In genomic region chr14:31122098-31122611, GRCh38 we compare ENCODE assay signal across 17 cellular contexts.
DNase-seq lines count a peak whose midpoint lies in the region; ATAC-seq and TF ChIP-seq lines count a peak whose summit lies in the region.
"Had no signal": no experiment of that assay in that cellular context is flagged by ENCODE, and none has a peak within 500 bp of the region (broad histone marks: within the 10 kb centered on the region; RNA-seq: fewer than 3 reads in every experiment).

No MANE protein-coding gene starts in this region.

- H3K9me3 ChIP-seq in HCT116 (ENCODE audit: control insufficient read depth in 1 of 2, insufficient read depth in 1 of 2, low read depth in 1 of 2, low read length in 2 of 2) (no peaks in the 10 kb centered on the region), fibroblast of lung (ENCODE audit: control insufficient read depth, insufficient read depth, low read depth, low read length) (no peaks in the 10 kb centered on the region), prostate gland (no peaks in the 10 kb centered on the region)
- H3K9me3 ChIP-seq: esophagus squamous epithelium had no signal

- intact Hi-C loops in HCT116 (cut with micrococcal nuclease) (no loop called here), prostate gland (cut with DNase I) (no loop called here)

- TF ChIP-seq CTCF in HCT116 (IDR thresholded peaks at IDR 0.05 in 2 of 3, conservative IDR thresholded peaks at IDR 0.05 in 1 of 3; ENCODE audit: borderline replicate concordance in 1 of 3, insufficient read depth in 1 of 3, low read depth in 2 of 3, low read length in 2 of 3) (no peak), fibroblast of lung (conservative IDR thresholded peaks at IDR 0.05 in 1 of 2, IDR thresholded peaks at IDR 0.05 in 1 of 2; ENCODE audit: low read depth in 1 of 2, low read length in 2 of 2) (no peak), prostate gland (IDR thresholded peaks at IDR 0.05) (no peak)

- TF ChIP-seq RAD21 in HCT116 (IDR thresholded peaks at IDR 0.05; ENCODE audit: low read depth) = no peak

- H3K36me3 ChIP-seq in HCT116 (ENCODE audit: control insufficient read depth in 1 of 2, insufficient read depth in 2 of 2, low read length in 2 of 2) = peaks cover 42 to 48% of the 10 kb centered on the region in 2 experiments
- peaks cover 17% of the 10 kb centered on the region for H3K36me3 ChIP-seq in fibroblast of lung (ENCODE audit: control insufficient read depth, insufficient read depth, low read length)
- H3K36me3 ChIP-seq in prostate gland = peaks cover 3 to 5% of the 10 kb centered on the region in 2 donors

- TSS peak; percentile 33 for BruUV-seq in HCT116 (replicated peaks; lab: Mats Ljungman, UMichigan)

- no peak for ATAC-seq in HCT116
- no peak for ATAC-seq in HG03460 (IDR thresholded peaks at IDR 0.05; ENCODE audit: unreplicated experiment)
- ATAC-seq: naive thymus-derived CD8-positive, alpha-beta T cell; Right ventricle myocardium inferior had no signal

- POLR2A ChIA-PET in HCT116 (lab: Charles Lee) = no interaction called here

- H4K20me1 ChIP-seq in HCT116 (ENCODE audit: insufficient read depth) (no peaks in the 10 kb centered on the region), fibroblast of lung (ENCODE audit: control insufficient read depth, extremely low read depth, insufficient read depth, low read length) (no peaks in the 10 kb centered on the region)

- no peak overlapping the region for H3K9ac ChIP-seq in HCT116 (ENCODE audit: low read length)
- no peak overlapping the region for H3K9ac ChIP-seq in fibroblast of lung (ENCODE audit: insufficient read depth, low read length)

- H3K4me2 ChIP-seq in HCT116 (ENCODE audit: low read length) = no peak overlapping the region
- no peak overlapping the region for H3K4me2 ChIP-seq in fibroblast of lung (ENCODE audit: extremely low read depth, insufficient read depth, low read length)

- no peak overlapping the region for H3K27ac ChIP-seq in HCT116 (ENCODE audit: low read depth, low read length)
- no peak overlapping the region for H3K27ac ChIP-seq in fibroblast of lung (ENCODE audit: insufficient read depth, low read length)
- H3K27ac ChIP-seq in prostate gland = no peak overlapping the region
- H3K27ac ChIP-seq: esophagus squamous epithelium had no signal

- no peak for TF ChIP-seq POLR2A in HCT116 (IDR thresholded peaks at IDR 0.05; ENCODE audit: borderline replicate concordance, extremely low read depth, insufficient read depth, insufficient read length)
- no peak for TF ChIP-seq POLR2A in prostate gland (IDR thresholded peaks at IDR 0.05)

- H3K4me3 ChIP-seq in HCT116 (replicated peaks in 1 of 2; ENCODE audit: low read depth in 1 of 2, low read length in 2 of 2) (no peak overlapping the region), fibroblast of lung (replicated peaks in 1 of 4; ENCODE audit: control extremely low read depth in 1 of 4, insufficient read depth in 1 of 4, low read depth in 3 of 4, low read length in 4 of 4) (no peak overlapping the region), prostate gland (no peak overlapping the region)
- H3K4me3 ChIP-seq: esophagus squamous epithelium, lung had no signal

- H3K4me1 ChIP-seq in HCT116 (ENCODE audit: control insufficient read depth in 1 of 2, insufficient read depth in 2 of 2, low read length in 2 of 2) (no peaks in the 10 kb centered on the region), fibroblast of lung (ENCODE audit: control insufficient read depth, extremely low read depth, insufficient read depth, low read length) (no peaks in the 10 kb centered on the region), prostate gland (replicated peaks) (no peaks in the 10 kb centered on the region)
- H3K4me1 ChIP-seq: esophagus squamous epithelium had no signal

- WGBS in prostate gland = 83% methylated on average over 8 of the region's 8 CpGs

- no peaks in the 10 kb centered on the region for H3K9me2 ChIP-seq in HCT116 (ENCODE audit: insufficient read depth)

- H3K79me2 ChIP-seq in HCT116 (ENCODE audit: insufficient read depth, low read length) (peaks cover 9% of the 10 kb centered on the region; the same call in 1 of the 2 replicates), fibroblast of lung (ENCODE audit: control insufficient read depth, insufficient read depth, low read length) (no peaks in the 10 kb centered on the region)

- RAD21 ChIA-PET in HCT116 (lab: Charles Lee; ENCODE audit: low non-redundant PET in 1 of 2, low total read pairs in 2 of 2, uncharacterized antibody in 2 of 2, unreplicated experiment in 2 of 2) = no interaction called here

- H3K27me3 ChIP-seq in HCT116 (ENCODE audit: insufficient read depth, low read length) (no peaks in the 10 kb centered on the region), fibroblast of lung (ENCODE audit: control insufficient read depth, insufficient read depth, low read length) (no peaks in the 10 kb centered on the region), prostate gland (replicated peaks; ENCODE audit: insufficient read depth) (no peaks in the 10 kb centered on the region)
- H3K27me3 ChIP-seq: esophagus squamous epithelium had no signal

- no peak overlapping the region for H2AFZ ChIP-seq in HCT116 (ENCODE audit: low read depth, low read length, poor library complexity, severe bottlenecking)
- no peak overlapping the region for H2AFZ ChIP-seq in fibroblast of lung (ENCODE audit: low read length)

- no peak for DNase-seq in HCT116 (ENCODE audit: low read depth, low spot score)
- DNase-seq in RPMI7951 (ENCODE audit: low read depth) = peak; percentile 0
- peak; percentile 18 to 62 for DNase-seq in fibroblast of lung (ENCODE audit: low read depth in 2 of 2)
- DNase-seq in renal cortical epithelial cell (ENCODE audit: low read depth) = peak; percentile 27
- no peak for DNase-seq in prostate gland (ENCODE audit: low spot score)
- DNase-seq in germinal center (ENCODE audit: low spot score) = no peak
- DNase-seq: activated gamma-delta T cell treated with Interleukin-2 at 50 U/mL for 16 hours; aorta; dermis blood vessel endothelial cell; esophagus squamous epithelium; naive thymus-derived CD8-positive, alpha-beta T cell; NCI-H1105; NK-92 treated with Interleukin-12 subunit alpha and Interleukin-12 subunit beta, amount 100 ng/mL, for 24 hours; substantia nigra had no signal

- CTCF ChIA-PET in HCT116 (lab: Charles Lee) = no interaction called here

TF ChIP-seq in HCT116, 20 proteins besides CTCF, POLR2A, EP300 and RAD21:
- no peak for TF ChIP-seq SIN3A (IDR thresholded peaks at IDR 0.05; ENCODE audit: low read depth)

Comparison
In these comparisons a context has a peak if more than half of its experiments do, and no peak if none do; other contexts are left out.
1. DNase-seq: peak in RPMI7951 (single experiment), fibroblast of lung (2 of 2) and renal cortical epithelial cell (single experiment); none in HCT116 (single experiment), prostate gland (single experiment) and germinal center (single experiment).